Comparison of ENCODE assay signal across 22 cellular contexts in the genomic region with DNA sequence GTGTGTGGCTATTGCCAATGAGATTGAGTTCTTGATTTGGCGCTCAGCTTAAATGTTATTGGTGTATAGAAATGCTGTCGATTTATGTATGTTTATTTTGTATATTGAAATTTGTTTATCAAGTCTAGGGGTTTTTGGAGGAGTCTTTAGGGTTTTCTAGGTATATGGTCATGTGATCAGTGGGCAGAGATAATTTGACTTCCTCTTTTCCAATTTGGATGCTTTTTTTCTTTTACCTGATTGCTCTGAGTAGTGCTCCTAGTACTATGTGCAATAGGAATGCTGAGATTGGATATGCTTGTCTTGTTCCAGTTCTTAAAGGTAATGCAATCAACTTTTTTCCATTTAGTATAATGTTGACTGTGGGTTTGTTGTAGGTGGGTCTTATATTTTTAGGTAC.
"Had no signal": no experiment of that assay in that cellular context is flagged by ENCODE, and none has a peak within 500 bp of the region (broad histone marks: within the 10 kb centered on the region; RNA-seq: fewer than 3 reads in every experiment).

No MANE protein-coding gene starts in this region.

- ATAC-seq: HepG2, Panc1, PC-3, Right ventricle myocardium inferior had no signal

- H3K27ac ChIP-seq: KMS-11, RWPE1, SJSA1, SK-N-MC had no signal

- H3K27me3 ChIP-seq: SJSA1 had no signal

- H3K4me2 ChIP-seq: KMS-11 had no signal

- DNase-seq: Kasumi-1, MM.1S, NCI-H1092 treated with DMSO at 0.1 percent for 48 hours, NCI-H1436, NCI-H187, NCI-H2029, NCI-H2081 treated with DMSO at 0.1 percent for 48 hours, NCI-H2171, NCI-H446, NCI-H510A, NCI-H524 treated with DMSO at 0.1 percent for 48 hours, NCI-H69, NCI-H774, PC-3, SIG-M5 had no signal

- H3K9ac ChIP-seq: KMS-11 had no signal

- H3K4me3 ChIP-seq: SJSA1, SK-N-MC had no signal

- H3K36me3 ChIP-seq: SJSA1 had no signal
